1 cellular context compared by ENCODE assay signal in genomic region chr19:52172347-52172746, GRCh38.
TF ChIP-seq lines count a peak whose summit lies in the region.

No MANE protein-coding gene starts in this region.

TF ChIP-seq in H1, 55 proteins besides CTCF, POLR2A, EP300 and RAD21:
- TF ChIP-seq SUZ12 (IDR thresholded peaks at IDR 0.05; ENCODE audit: low read length), result no peak
- no peak for TF ChIP-seq CHD2 (IDR thresholded peaks at IDR 0.05; ENCODE audit: low read length)
TF ChIP-seq in H1: peak in this region for 0.
